1 cellular context compared by ENCODE assay signal in genomic region chr13:50187352-50188029, GRCh38.
TF ChIP-seq lines count a peak whose summit lies in the region.

No MANE protein-coding gene starts in this region.

TF ChIP-seq in HepG2, 621 proteins besides CTCF, POLR2A, EP300 and RAD21 (continued from another document and continues in another):
- TF ChIP-seq POLR2G (IDR thresholded peaks at IDR 0.05; ENCODE audit: low read depth, low read length) (no peak), TARDBP (CRISPR knock-in tag; IDR thresholded peaks at IDR 0.05) (no peak; the same call in 1 of the 2 replicates), ZFP62 (CRISPR knock-in tag; IDR thresholded peaks at IDR 0.05) (no peak), CHCHD3 (CRISPR knock-in tag; IDR thresholded peaks at IDR 0.05) (no peak), IRX3 (CRISPR knock-in tag; IDR thresholded peaks at IDR 0.05; ENCODE audit: borderline replicate concordance, low read depth) (no peak), ARID2 (CRISPR knock-in tag; IDR thresholded peaks at IDR 0.05; ENCODE audit: borderline replicate concordance) (peak; percentile 58; the same call in 1 of the 2 replicates), ZNF503 (CRISPR knock-in tag; IDR thresholded peaks at IDR 0.05) (peak; percentile 78; the same call in 1 of the 2 replicates), STAG1 (CRISPR knock-in tag; IDR thresholded peaks at IDR 0.05) (no peak), TCF7L2 (IDR thresholded peaks at IDR 0.05; ENCODE audit: low read depth, low read length) (peak; percentile 58; the same call in 1 of the 2 replicates), PHF8 (CRISPR knock-in tag; IDR thresholded peaks at IDR 0.05) (no peak; the same call in 1 of the 2 replicates), ZNF746 (CRISPR knock-in tag; IDR thresholded peaks at IDR 0.05) (no peak), GLMP (CRISPR knock-in tag; IDR thresholded peaks at IDR 0.05; ENCODE audit: borderline replicate concordance) (no peak), KLF6 (CRISPR knock-in tag; IDR thresholded peaks at IDR 0.05) (no peak; the same call in 1 of the 2 replicates), AHR (CRISPR knock-in tag; IDR thresholded peaks at IDR 0.05) (no peak), ZNF766 (CRISPR knock-in tag; IDR thresholded peaks at IDR 0.05; ENCODE audit: borderline replicate concordance) (no peak), ZNF383 (CRISPR knock-in tag; IDR thresholded peaks at IDR 0.05; ENCODE audit: borderline replicate concordance) (no peak), RFX3 (CRISPR knock-in tag; IDR thresholded peaks at IDR 0.05) (peak; percentile 82), ZFP37 (CRISPR knock-in tag; IDR thresholded peaks at IDR 0.05; ENCODE audit: borderline replicate concordance) (no peak), ZNF468 (CRISPR knock-in tag; IDR thresholded peaks at IDR 0.05) (no peak), HOXA3 (CRISPR knock-in tag; IDR thresholded peaks at IDR 0.05) (peak; percentile 57), ZFP36L1 (CRISPR knock-in tag; IDR thresholded peaks at IDR 0.05) (0 out of 2 replicates have a peak, but pooled peaks have one; percentile 35), ZXDC (CRISPR knock-in tag; IDR thresholded peaks at IDR 0.05) (no peak), SNAPC4 (CRISPR knock-in tag; IDR thresholded peaks at IDR 0.05) (no peak), ZFP91 (CRISPR knock-in tag; IDR thresholded peaks at IDR 0.05; ENCODE audit: borderline replicate concordance) (no peak), ZNF619 (CRISPR knock-in tag; IDR thresholded peaks at IDR 0.05) (no peak), ERF (CRISPR knock-in tag; IDR thresholded peaks at IDR 0.05) (no peak), JUNB (CRISPR knock-in tag; IDR thresholded peaks at IDR 0.05; ENCODE audit: borderline replicate concordance) (no peak), ZNF607 (CRISPR knock-in tag; IDR thresholded peaks at IDR 0.05; ENCODE audit: borderline replicate concordance) (no peak), SP2 (CRISPR knock-in tag; IDR thresholded peaks at IDR 0.05) (no peak), ZSCAN31 (CRISPR knock-in tag; IDR thresholded peaks at IDR 0.05; ENCODE audit: low read depth) (no peak), ZNF577 (CRISPR knock-in tag; IDR thresholded peaks at IDR 0.05; ENCODE audit: borderline replicate concordance, low read depth) (no peak), JUND (CRISPR knock-in tag; IDR thresholded peaks at IDR 0.05) (no peak), ZNF550 (CRISPR knock-in tag; IDR thresholded peaks at IDR 0.05; ENCODE audit: borderline replicate concordance) (no peak), MATR3 (CRISPR knock-in tag; IDR thresholded peaks at IDR 0.05) (no peak), CERS6 (CRISPR knock-in tag; IDR thresholded peaks at IDR 0.05) (no peak), THAP8 (CRISPR knock-in tag; IDR thresholded peaks at IDR 0.05; ENCODE audit: borderline replicate concordance) (no peak), ETS1 (CRISPR knock-in tag; IDR thresholded peaks at IDR 0.05) (no peak), BCLAF1 (IDR thresholded peaks at IDR 0.05) (no peak), ZNF496 (CRISPR knock-in tag; IDR thresholded peaks at IDR 0.05; ENCODE audit: insufficient replicate concordance) (no peak), TEAD3 (CRISPR knock-in tag; optimal IDR thresholded peaks at IDR 0.05; ENCODE audit: borderline replicate concordance) (peak; percentile 87), TMF1 (CRISPR knock-in tag; IDR thresholded peaks at IDR 0.05; ENCODE audit: low read depth) (no peak), ZNF510 (CRISPR knock-in tag; IDR thresholded peaks at IDR 0.05; ENCODE audit: low read depth) (no peak), MTA3 (CRISPR knock-in tag; IDR thresholded peaks at IDR 0.05) (no peak), BRF2 (CRISPR knock-in tag; IDR thresholded peaks at IDR 0.05) (peak; percentile 39; the same call in 1 of the 2 replicates), ZNF747 (CRISPR knock-in tag; IDR thresholded peaks at IDR 0.05; ENCODE audit: borderline replicate concordance) (no peak), SAFB2 (CRISPR knock-in tag; IDR thresholded peaks at IDR 0.05; ENCODE audit: borderline replicate concordance, low read depth) (no peak), CBX2 (IDR thresholded peaks at IDR 0.05; ENCODE audit: low read depth, low read length) (no peak), CBX2 (CRISPR knock-in tag; IDR thresholded peaks at IDR 0.05; ENCODE audit: low read depth) (no peak)
